ENCODE assay signal across 8 cellular contexts in the genomic region with DNA sequence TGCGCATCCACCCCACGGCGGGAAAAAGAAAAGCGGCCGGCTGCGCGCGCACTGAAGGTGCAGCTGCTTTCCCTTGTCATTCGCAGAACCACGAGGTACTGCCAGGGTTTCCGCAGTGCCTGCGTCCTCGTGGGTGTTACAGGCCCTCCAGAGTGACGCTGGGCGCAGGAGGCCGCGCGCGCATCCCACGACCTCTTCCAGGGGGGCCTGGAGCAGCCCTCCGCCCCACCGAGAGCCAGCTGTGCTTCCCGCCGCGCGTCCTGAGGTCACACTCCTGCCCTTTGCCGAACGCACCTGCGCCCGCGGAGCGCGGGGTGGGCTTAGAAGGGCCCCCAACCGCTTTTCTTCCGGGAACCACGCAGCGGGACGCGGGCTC. TPM values are rescaled to one million over a fixed set of nuclear protein-coding genes. Genes with fewer than 3 reads are reported as not detected.
DNase-seq lines count a peak whose midpoint lies in the region; ATAC-seq lines count a peak whose summit lies in the region.

No MANE protein-coding gene starts in this region.

- peak; percentile 39 to 52 for DNase-seq in activated CD4-positive, alpha-beta T cell treated with anti-CD3 and anti-CD28 coated beads, Interleukin-2, amount 50 U/mL, for 24 hours (ENCODE audit: low read depth in 1 of 2, low spot score in 1 of 2)
- DNase-seq in dermis blood vessel endothelial cell (peak; percentile 35), SKM-1 treated with dmso at 0.1 percent for 144 hours (lab: John Stamatoyannopoulos, UW; ENCODE audit: unreplicated experiment) (no peak), NCI-H146 treated with DMSO at 0.1 percent for 48 hours (lab: John Stamatoyannopoulos, UW; ENCODE audit: unreplicated experiment) (no peak)
- peak; percentile 44 to 49 for DNase-seq in stimulated activated CD8-positive, alpha-beta memory T cell treated with anti-CD3 and anti-CD28 coated beads, Interleukin-15, amount 100 ng/mL, for 4 hours (ENCODE audit: low read depth in 2 of 2)

- peak; percentile 19 for ATAC-seq in GM19025 (IDR thresholded peaks at IDR 0.05; ENCODE audit: low read depth, unreplicated experiment)
- peak; percentile 9 for ATAC-seq in HG03139 (IDR thresholded peaks at IDR 0.05; ENCODE audit: unreplicated experiment)

- H3K27ac ChIP-seq in mesodermal cell (ENCODE audit: low read depth, low read length, severe bottlenecking): no peak overlapping the region

- 91% methylated on average over 35 to 39 of the region's 39 CpGs for WGBS in mesodermal cell (ENCODE audit: insufficient coverage in 2 of 2), 2 experiments

- H3K9me3 ChIP-seq in mesodermal cell (ENCODE audit: control insufficient read depth, low read length): peaks cover 6% of the 10 kb centered on the region

- H3K36me3 ChIP-seq in mesodermal cell (ENCODE audit: control insufficient read depth, insufficient read depth, low read length): peaks cover 52% of the 10 kb centered on the region

- H3K4me3 ChIP-seq in mesodermal cell (ENCODE audit: extremely low read depth, insufficient read depth, low read length, poor library complexity, severe bottlenecking): peak overlapping the region; percentile 43

- H3K4me1 ChIP-seq in mesodermal cell (ENCODE audit: control insufficient read depth, insufficient read depth, low read length, poor library complexity, severe bottlenecking): no peaks in the 10 kb centered on the region

RNA-seq across cellular contexts. Expression of a gene that starts 0.4 kb away (rescaled TPM):
- total RNA-seq in dermis blood vessel endothelial cell: 29.4 and 38.8 TPM in 2 replicates
- 20.6 TPM for polyA plus RNA-seq in mesodermal cell (2013, experiment 1 of 2)
- polyA plus RNA-seq in mesodermal cell (2013, experiment 2 of 2): 18.0 TPM

RNA-seq across cellular contexts. Expression of a gene that starts 50.5 kb away (rescaled TPM):
- 44.1 and 99.6 TPM in 2 replicates for total RNA-seq in dermis blood vessel endothelial cell
- 77.3 TPM for polyA plus RNA-seq in mesodermal cell (2013, experiment 1 of 2)
- 76.0 TPM for polyA plus RNA-seq in mesodermal cell (2013, experiment 2 of 2)

RNA-seq across cellular contexts. Expression of a gene that starts 50.6 kb away (rescaled TPM):
- 41.0 and 52.5 TPM in 2 replicates for total RNA-seq in dermis blood vessel endothelial cell
- polyA plus RNA-seq in mesodermal cell (2013, experiment 1 of 2): 59.3 TPM
- 76.7 TPM for polyA plus RNA-seq in mesodermal cell (2013, experiment 2 of 2)

Comparison
In these comparisons a context has a peak if more than half of its experiments do, and no peak if none do; other contexts are left out.
1. DNase-seq: peak in activated CD4-positive, alpha-beta T cell treated with anti-CD3 and anti-CD28 coated beads, Interleukin-2, amount 50 U/mL, for 24 hours (2 of 2), dermis blood vessel endothelial cell (single experiment) and stimulated activated CD8-positive, alpha-beta memory T cell treated with anti-CD3 and anti-CD28 coated beads, Interleukin-15, amount 100 ng/mL, for 4 hours (2 of 2); none in SKM-1 treated with dmso at 0.1 percent for 144 hours (single experiment) and NCI-H146 treated with DMSO at 0.1 percent for 48 hours (single experiment).